2 cellular contexts compared by ENCODE assay signal in the genomic region with DNA sequence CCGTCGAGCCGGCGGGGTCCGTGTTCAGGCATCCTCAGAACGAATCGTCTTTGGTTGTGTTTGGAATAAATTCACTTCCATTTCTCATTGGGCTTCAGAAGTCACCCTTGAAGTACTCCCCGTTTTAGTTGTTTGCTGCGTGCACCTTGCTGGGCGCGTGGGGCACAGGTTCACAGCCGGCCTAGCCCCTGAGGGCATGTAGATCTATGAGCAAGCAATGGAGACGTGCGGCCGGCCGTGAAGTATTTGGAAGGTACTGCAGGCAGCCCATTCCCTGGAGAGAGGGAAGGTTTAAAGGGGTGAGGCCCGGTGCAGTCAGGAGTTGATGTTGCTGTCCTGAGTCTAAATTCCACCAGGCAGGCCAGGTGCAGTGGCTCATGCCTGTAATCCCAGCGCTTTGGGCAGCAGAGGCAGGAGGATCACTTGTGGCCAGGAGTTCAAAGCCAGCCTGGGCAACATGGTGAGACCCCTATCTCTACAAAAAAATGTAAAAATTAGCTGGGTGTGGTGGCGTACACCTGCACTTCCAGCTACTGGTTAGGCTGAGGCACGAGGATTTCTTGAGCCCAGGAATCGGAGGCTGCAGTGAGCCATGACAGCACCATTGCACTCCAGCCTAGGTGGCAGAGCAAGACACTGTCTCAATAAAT.
TF ChIP-seq lines count a peak whose summit lies in the region.

No MANE protein-coding gene starts in this region.

TF ChIP-seq in SK-N-SH, 30 proteins besides CTCF, POLR2A, EP300 and RAD21:
- TF ChIP-seq ELF1 (IDR thresholded peaks at IDR 0.05): no peak
- TF ChIP-seq, protein P1, sequence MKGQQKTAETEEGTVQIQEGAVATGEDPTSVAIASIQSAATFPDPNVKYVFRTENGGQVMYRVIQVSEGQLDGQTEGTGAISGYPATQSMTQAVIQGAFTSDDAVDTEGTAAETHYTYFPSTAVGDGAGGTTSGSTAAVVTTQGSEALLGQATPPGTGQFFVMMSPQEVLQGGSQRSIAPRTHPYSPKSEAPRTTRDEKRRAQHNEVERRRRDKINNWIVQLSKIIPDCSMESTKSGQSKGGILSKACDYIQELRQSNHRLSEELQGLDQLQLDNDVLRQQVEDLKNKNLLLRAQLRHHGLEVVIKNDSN (IDR thresholded peaks at IDR 0.05; ENCODE audit: borderline replicate concordance, low read depth): no peak
- TF ChIP-seq RCOR1 (IDR thresholded peaks at IDR 0.05; ENCODE audit: low read length): no peak
- TF ChIP-seq EZH2phosphoT487 (IDR thresholded peaks at IDR 0.05; ENCODE audit: borderline replicate concordance, low read depth): no peak
- TF ChIP-seq, protein P2, sequence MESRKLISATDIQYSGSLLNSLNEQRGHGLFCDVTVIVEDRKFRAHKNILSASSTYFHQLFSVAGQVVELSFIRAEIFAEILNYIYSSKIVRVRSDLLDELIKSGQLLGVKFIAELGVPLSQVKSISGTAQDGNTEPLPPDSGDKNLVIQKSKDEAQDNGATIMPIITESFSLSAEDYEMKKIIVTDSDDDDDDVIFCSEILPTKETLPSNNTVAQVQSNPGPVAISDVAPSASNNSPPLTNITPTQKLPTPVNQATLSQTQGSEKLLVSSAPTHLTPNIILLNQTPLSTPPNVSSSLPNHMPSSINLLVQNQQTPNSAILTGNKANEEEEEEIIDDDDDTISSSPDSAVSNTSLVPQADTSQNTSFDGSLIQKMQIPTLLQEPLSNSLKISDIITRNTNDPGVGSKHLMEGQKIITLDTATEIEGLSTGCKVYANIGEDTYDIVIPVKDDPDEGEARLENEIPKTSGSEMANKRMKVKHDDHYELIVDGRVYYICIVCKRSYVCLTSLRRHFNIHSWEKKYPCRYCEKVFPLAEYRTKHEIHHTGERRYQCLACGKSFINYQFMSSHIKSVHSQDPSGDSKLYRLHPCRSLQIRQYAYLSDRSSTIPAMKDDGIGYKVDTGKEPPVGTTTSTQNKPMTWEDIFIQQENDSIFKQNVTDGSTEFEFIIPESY (IDR thresholded peaks at IDR 0.05; ENCODE audit: borderline replicate concordance, low read depth): no peak
- TF ChIP-seq, protein P3, sequence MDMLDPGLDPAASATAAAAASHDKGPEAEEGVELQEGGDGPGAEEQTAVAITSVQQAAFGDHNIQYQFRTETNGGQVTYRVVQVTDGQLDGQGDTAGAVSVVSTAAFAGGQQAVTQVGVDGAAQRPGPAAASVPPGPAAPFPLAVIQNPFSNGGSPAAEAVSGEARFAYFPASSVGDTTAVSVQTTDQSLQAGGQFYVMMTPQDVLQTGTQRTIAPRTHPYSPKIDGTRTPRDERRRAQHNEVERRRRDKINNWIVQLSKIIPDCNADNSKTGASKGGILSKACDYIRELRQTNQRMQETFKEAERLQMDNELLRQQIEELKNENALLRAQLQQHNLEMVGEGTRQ (IDR thresholded peaks at IDR 0.05; ENCODE audit: borderline replicate concordance, low read depth, low read length): no peak
- TF ChIP-seq NRF1 (IDR thresholded peaks at IDR 0.05; ENCODE audit: low read depth, low read length): no peak
- no peak for TF ChIP-seq FOXM1 (IDR thresholded peaks at IDR 0.05; ENCODE audit: low read depth)

TF ChIP-seq in H1, 55 proteins besides CTCF, POLR2A, EP300 and RAD21:
- TF ChIP-seq NANOG (IDR thresholded peaks at IDR 0.05; ENCODE audit: insufficient read depth, low read depth, low read length, poor library complexity, severe bottlenecking) (no peak), TEAD4 (IDR thresholded peaks at IDR 0.05; ENCODE audit: low read depth, low read length) (no peak), GABPA (IDR thresholded peaks at IDR 0.05; ENCODE audit: borderline replicate concordance, insufficient read depth, low read length) (no peak)
